ENCODE assay signal across 19 cellular contexts in genomic region chr3:49617390-49618013, GRCh38.
"Had no signal": no experiment of that assay in that cellular context is flagged by ENCODE, and none has a peak within 500 bp of the region (broad histone marks: within the 10 kb centered on the region; RNA-seq: fewer than 3 reads in every experiment).

No MANE protein-coding gene starts in this region.

- FAIRE-seq: pancreas had no signal

- H3K9me3 Mint-ChIP-seq: immature natural killer cell; stimulated activated effector memory CD8-positive, alpha-beta T cell treated with anti-CD3 and anti-CD28 coated beads, Interleukin-12 subunit alpha, Interleukin-12 subunit beta, amount 100 ng/mL, for 72 hours had no signal

- H3K4me1 Mint-ChIP-seq: immature natural killer cell; stimulated activated effector memory CD8-positive, alpha-beta T cell treated with anti-CD3 and anti-CD28 coated beads, Interleukin-12 subunit alpha, Interleukin-12 subunit beta, amount 100 ng/mL, for 72 hours had no signal

- H3K27ac ChIP-seq: epithelial cell of prostate, esophagus muscularis mucosa, pancreas, prostate gland, tibial artery, upper lobe of left lung, vagina had no signal

- H3K27ac Mint-ChIP-seq: immature natural killer cell; naive thymus-derived CD8-positive, alpha-beta T cell; stimulated activated effector memory CD8-positive, alpha-beta T cell treated with anti-CD3 and anti-CD28 coated beads, Interleukin-12 subunit alpha, Interleukin-12 subunit beta, amount 100 ng/mL, for 72 hours had no signal

- H3K36me3 Mint-ChIP-seq: stimulated activated effector memory CD8-positive, alpha-beta T cell treated with anti-CD3 and anti-CD28 coated beads, Interleukin-12 subunit alpha, Interleukin-12 subunit beta, amount 100 ng/mL, for 72 hours had no signal

- H3K4me1 ChIP-seq: esophagus muscularis mucosa, pancreas, prostate gland, tibial artery, upper lobe of left lung, vagina had no signal

- H3K36me3 ChIP-seq: esophagus muscularis mucosa, pancreas, prostate gland, tibial artery, upper lobe of left lung, vagina had no signal

- H3K4me3 Mint-ChIP-seq: immature natural killer cell; naive thymus-derived CD8-positive, alpha-beta T cell; stimulated activated effector memory CD8-positive, alpha-beta T cell treated with anti-CD3 and anti-CD28 coated beads, Interleukin-12 subunit alpha, Interleukin-12 subunit beta, amount 100 ng/mL, for 72 hours had no signal

- ATAC-seq: left colon; left ventricle myocardium superior; mucosa of descending colon; naive thymus-derived CD8-positive, alpha-beta T cell; pancreas; stimulated activated effector memory CD8-positive, alpha-beta T cell treated with anti-CD3 and anti-CD28 coated beads, Interleukin-12 subunit alpha, Interleukin-12 subunit beta, amount 100 ng/mL, for 72 hours; stimulated activated naive CD8-positive, alpha-beta T cell treated with anti-CD3 and anti-CD28 coated beads, Interleukin-15, Interleukin-2, amounts not matched to agents 100 U/mL and 50 U/mL, for 24 hours had no signal

- DNase-seq: effector memory CD4-positive, alpha-beta T cell; immature natural killer cell; left colon; left ventricle myocardium superior; mesendoderm; mucosa of descending colon; naive thymus-derived CD8-positive, alpha-beta T cell; occipital lobe; stimulated activated CD4-positive, alpha-beta T cell treated with anti-CD3 and anti-CD28 coated beads, Interleukin-4, amount 100 ng/mL, for 1 hour; stimulated activated CD8-positive, alpha-beta memory T cell treated with anti-CD3 and anti-CD28 coated beads, Interleukin-4, amount 100 ng/mL, for 48 hours; stimulated activated naive CD8-positive, alpha-beta T cell treated with anti-CD3 and anti-CD28 coated beads, Interleukin-15, Interleukin-2, amounts not matched to agents 100 U/mL and 50 U/mL, for 24 hours; upper lobe of left lung had no signal

- H3K9me3 ChIP-seq: mucosa of descending colon, pancreas, prostate gland, tibial artery, vagina had no signal

- H3K4me3 ChIP-seq: esophagus muscularis mucosa, mucosa of descending colon, pancreas, prostate gland, tibial artery, upper lobe of left lung, vagina had no signal

- H3K27me3 ChIP-seq: esophagus muscularis mucosa, pancreas, tibial artery, upper lobe of left lung, vagina had no signal
